Comparison of ENCODE assay signal across 8 cellular contexts in genomic region chr2:27489118-27489497, GRCh38. TPM values are rescaled to one million over a fixed set of nuclear protein-coding genes. Genes with fewer than 3 reads are reported as not detected.
DNase-seq lines count a peak whose midpoint lies in the region; ATAC-seq and TF ChIP-seq lines count a peak whose summit lies in the region.

No MANE protein-coding gene starts in this region.

- POLR2A ChIA-PET in activated naive CD8-positive, alpha-beta T cell treated with anti-CD3 and anti-CD28 coated beads, Interleukin-2, amount 10 ng/mL, durations not matched to agents 7 days and 5 days (lab: Charles Lee): interaction anchor here (1.6 kb wide), 1 partner anchor 79 kb away, joined by 4 read pairs; the partner anchor contains the start of gene PPM1G

- peaks cover 9 to 23% (median 20%) of the 10 kb centered on the region in 3 donors for H3K4me1 Mint-ChIP-seq in IgD-negative memory B cell
- H3K4me1 Mint-ChIP-seq in activated naive CD8-positive, alpha-beta T cell treated with anti-CD3 and anti-CD28 coated beads, Interleukin-2, amount 10 ng/mL, durations not matched to agents 7 days and 5 days: peaks cover 20% of the 10 kb centered on the region

- H3K27me3 ChIP-seq in iPS DF 6.9 (ENCODE audit: control insufficient read depth, insufficient read depth, low read length) (no peaks in the 10 kb centered on the region; the same call in 1 of the 2 replicates), smooth muscle cell (ENCODE audit: low read depth) (no peaks in the 10 kb centered on the region)

- H3K79me2 ChIP-seq in smooth muscle cell (ENCODE audit: low read depth): no peaks in the 10 kb centered on the region

- peak; percentile 75 for DNase-seq in NCI-H748 (lab: John Stamatoyannopoulos, UW; ENCODE audit: unreplicated experiment)
- no peak for DNase-seq in NCI-H748 treated with DMSO at 0.1 percent for 48 hours (lab: John Stamatoyannopoulos, UW)
- DNase-seq in activated naive CD8-positive, alpha-beta T cell treated with anti-CD3 and anti-CD28 coated beads, Interleukin-2, amount 10 ng/mL, durations not matched to agents 7 days and 5 days: no peak
- DNase-seq in iPS DF 6.9 (ENCODE audit: low read depth, low spot score): no peak
- DNase-seq in smooth muscle cell (lab: John Stamatoyannopoulos, UW; ENCODE audit: unreplicated experiment): no peak

- TF ChIP-seq CTCF in smooth muscle cell (IDR thresholded peaks at IDR 0.05; ENCODE audit: borderline replicate concordance, insufficient read depth, poor library complexity, severe bottlenecking): no peak

- peak overlapping the region; percentile 89 for H3K4me2 ChIP-seq in smooth muscle cell

- peak overlapping the region; percentile 74 to 95 (median 90) for H3K4me3 Mint-ChIP-seq in IgD-negative memory B cell
- H3K4me3 Mint-ChIP-seq in activated naive CD8-positive, alpha-beta T cell treated with anti-CD3 and anti-CD28 coated beads, Interleukin-2, amount 10 ng/mL, durations not matched to agents 7 days and 5 days: peak overlapping the region; percentile 88

- H4K20me1 ChIP-seq in smooth muscle cell (ENCODE audit: low read depth): no peaks in the 10 kb centered on the region

- no peaks in the 10 kb centered on the region for H3K9me3 Mint-ChIP-seq in IgD-negative memory B cell
- H3K9me3 Mint-ChIP-seq in activated naive CD8-positive, alpha-beta T cell treated with anti-CD3 and anti-CD28 coated beads, Interleukin-2, amount 10 ng/mL, durations not matched to agents 7 days and 5 days: no peaks in the 10 kb centered on the region

- peak overlapping the region; percentile 65; the same call in 1 of the 2 replicates for H3K4me3 ChIP-seq in iPS DF 6.9 (ENCODE audit: low read length)
- peak overlapping the region; percentile 62 for H3K4me3 ChIP-seq in smooth muscle cell

- no peaks in the 10 kb centered on the region for H3K36me3 ChIP-seq in iPS DF 6.9 (ENCODE audit: control insufficient read depth, insufficient read depth, low read length)
- H3K36me3 ChIP-seq in smooth muscle cell (ENCODE audit: low read depth): no peaks in the 10 kb centered on the region

- H3K36me3 Mint-ChIP-seq in IgD-negative memory B cell: peaks cover 3% of the 10 kb centered on the region
- no peaks in the 10 kb centered on the region for H3K36me3 Mint-ChIP-seq in activated naive CD8-positive, alpha-beta T cell treated with anti-CD3 and anti-CD28 coated beads, Interleukin-2, amount 10 ng/mL, durations not matched to agents 7 days and 5 days

- no CpG with 5 or more reads among the region's 11 CpGs for WGBS in iPS DF 6.9 (ENCODE audit: insufficient coverage, insufficient read length)
- 8% methylated on average over 11 of the region's 11 CpGs for whole genome bisulfite sequencing in smooth muscle cell (ENCODE audit: low lambda C conversion rate)

- H3K27me3 Mint-ChIP-seq in IgD-negative memory B cell: peaks cover 8% of the 10 kb centered on the region
- peaks cover 10% of the 10 kb centered on the region for H3K27me3 Mint-ChIP-seq in activated naive CD8-positive, alpha-beta T cell treated with anti-CD3 and anti-CD28 coated beads, Interleukin-2, amount 10 ng/mL, durations not matched to agents 7 days and 5 days

- H3K9ac ChIP-seq in smooth muscle cell (ENCODE audit: low read depth): peak overlapping the region; percentile 79

- H2AFZ ChIP-seq in smooth muscle cell (ENCODE audit: low read depth): peak overlapping the region; percentile 87

- ATAC-seq in activated naive CD8-positive, alpha-beta T cell treated with anti-CD3 and anti-CD28 coated beads, Interleukin-2, amount 10 ng/mL, durations not matched to agents 7 days and 5 days (ENCODE audit: low read depth): peak; percentile 0
- ATAC-seq in GM19351 (IDR thresholded peaks at IDR 0.05; ENCODE audit: unreplicated experiment) (no peak), HG02870 (IDR thresholded peaks at IDR 0.05; ENCODE audit: unreplicated experiment) (no peak)

- peaks cover under 1% of the 10 kb centered on the region; the same call in 1 of the 2 replicates for H3K4me1 ChIP-seq in iPS DF 6.9 (ENCODE audit: control insufficient read depth, insufficient read depth, low read length)
- no peaks in the 10 kb centered on the region for H3K4me1 ChIP-seq in smooth muscle cell (ENCODE audit: low read depth)

- peak overlapping the region; percentile 85 to 97 (median 97) for H3K27ac Mint-ChIP-seq in IgD-negative memory B cell
- H3K27ac Mint-ChIP-seq in activated naive CD8-positive, alpha-beta T cell treated with anti-CD3 and anti-CD28 coated beads, Interleukin-2, amount 10 ng/mL, durations not matched to agents 7 days and 5 days: peak overlapping the region; percentile 82

- H3F3A ChIP-seq in smooth muscle cell (ENCODE audit: low read depth): no peaks in the 10 kb centered on the region

- no peak overlapping the region for H3K27ac ChIP-seq in iPS DF 6.9 (ENCODE audit: low read length)
- peak overlapping the region; percentile 74 for H3K27ac ChIP-seq in smooth muscle cell (ENCODE audit: low read depth)

- H3K9me3 ChIP-seq in iPS DF 6.9 (ENCODE audit: control insufficient read depth, insufficient read depth, low read length) (no peaks in the 10 kb centered on the region), smooth muscle cell (replicated peaks; ENCODE audit: low read depth) (no peaks in the 10 kb centered on the region)

RNA-seq across cellular contexts. Expression of gene IFT172, which starts 0.4 kb away (rescaled TPM):
- polyA plus RNA-seq in IgD-negative memory B cell: 1.9 TPM
- total RNA-seq in activated naive CD8-positive, alpha-beta T cell treated with anti-CD3 and anti-CD28 coated beads, Interleukin-2, amount 10 ng/mL, durations not matched to agents 7 days and 5 days: 10 to 100 TPM; 17.9 to 18.8 TPM
- total RNA-seq in smooth muscle cell: 17.4 and 26.3 TPM in 2 replicates
- 12.5 and 22.2 TPM in 2 replicates for polyA plus RNA-seq in smooth muscle cell

RNA-seq across cellular contexts. Expression of gene FNDC4, which starts 5.9 kb away (rescaled TPM):
- not detected for polyA plus RNA-seq in IgD-negative memory B cell
- not detected for total RNA-seq in activated naive CD8-positive, alpha-beta T cell treated with anti-CD3 and anti-CD28 coated beads, Interleukin-2, amount 10 ng/mL, durations not matched to agents 7 days and 5 days
- 6.7 and 8.8 TPM in 2 replicates for total RNA-seq in smooth muscle cell
- 20.3 and 24.1 TPM in 2 replicates for polyA plus RNA-seq in smooth muscle cell

RNA-seq across cellular contexts. Expression of gene GCKR, which starts 7.5 kb away (rescaled TPM):
- polyA plus RNA-seq in IgD-negative memory B cell (not detected), smooth muscle cell (0.48 and 0.70 TPM in 2 replicates)
- total RNA-seq in activated naive CD8-positive, alpha-beta T cell treated with anti-CD3 and anti-CD28 coated beads, Interleukin-2, amount 10 ng/mL, durations not matched to agents 7 days and 5 days: not detected
- not detected in 2 replicates for total RNA-seq in smooth muscle cell

RNA-seq across cellular contexts. Expression of gene KRTCAP3, which starts 46.9 kb away (rescaled TPM):
- 1.6 TPM for polyA plus RNA-seq in IgD-negative memory B cell
- total RNA-seq in activated naive CD8-positive, alpha-beta T cell treated with anti-CD3 and anti-CD28 coated beads, Interleukin-2, amount 10 ng/mL, durations not matched to agents 7 days and 5 days: 10 to 100 TPM; 12.2 to 13.9 TPM
- 1.7 and 2.9 TPM in 2 replicates for total RNA-seq in smooth muscle cell
- polyA plus RNA-seq in smooth muscle cell: 3.2 and 9.2 TPM in 2 replicates
